In the genomic region with DNA sequence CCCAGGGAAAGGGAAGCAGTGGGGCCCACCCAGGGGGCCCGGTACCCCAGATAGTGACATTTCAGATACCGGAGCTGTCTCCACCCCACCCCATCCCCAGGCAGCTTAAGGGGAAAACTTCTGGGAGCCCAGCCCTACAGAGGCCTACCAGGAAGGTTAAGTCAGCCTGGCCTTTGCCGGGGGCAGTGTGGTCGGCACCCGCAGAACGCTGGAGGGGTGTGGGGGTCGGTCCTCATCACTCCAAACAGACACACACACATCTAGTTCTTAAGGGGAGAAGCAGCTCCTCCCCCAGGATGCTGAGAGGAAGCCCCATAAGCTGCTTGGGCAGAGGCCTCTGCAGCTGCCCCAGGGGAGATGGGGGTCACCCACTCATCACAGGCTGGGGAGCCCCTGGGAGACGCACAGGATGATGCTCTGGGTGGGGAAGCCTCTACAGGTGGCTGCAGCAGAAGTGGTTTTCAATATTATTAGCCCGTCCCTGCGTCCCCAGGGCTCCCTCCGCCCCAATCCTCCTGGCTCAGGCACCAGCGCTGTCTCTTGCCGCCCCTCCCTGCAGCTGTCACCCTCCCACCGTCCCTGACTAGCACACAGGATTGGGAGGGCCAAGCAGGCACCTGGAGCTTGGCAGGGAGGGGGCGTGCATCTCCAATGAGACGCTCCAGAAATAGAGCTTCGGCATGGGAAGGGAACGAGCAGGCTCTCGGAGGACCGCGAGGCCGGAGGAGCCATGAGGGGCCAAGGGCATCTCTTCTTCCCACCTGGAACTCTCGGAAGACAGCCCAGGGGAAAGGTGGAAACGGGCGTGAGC, we compare ENCODE assay signal across 10 cellular contexts. TPM values are rescaled to one million over a fixed set of nuclear protein-coding genes. Genes with fewer than 3 reads are reported as not detected.
A peak's percentile ranks its signal among the peaks of the same experiment; 100 is the strongest.
DNase-seq lines count a peak whose midpoint lies in the region; ATAC-seq and TF ChIP-seq lines count a peak whose summit lies in the region.
"Had no signal": no experiment of that assay in that cellular context is flagged by ENCODE, and none has a peak within 500 bp of the region (broad histone marks: within the 10 kb centered on the region; RNA-seq: fewer than 3 reads in every experiment).

No MANE protein-coding gene starts in this region.

- H3K27me3 Mint-ChIP-seq in brain: no peaks in the 10 kb centered on the region

- H3K27ac Mint-ChIP-seq in brain: peak overlapping the region in 4 of 5 experiments; percentile 13 to 88 (median 86)
- H3K27ac Mint-ChIP-seq: T-helper 1 cell treated with Interleukin-12 subunit alpha and Interleukin-12 subunit beta and Interleukin-4 antibody, amounts not matched to agents 30 μg/mL and 1 μg/mL, for 36 hours had no signal

- H3K4me3 Mint-ChIP-seq in brain: peak overlapping the region; percentile 55 to 77 (median 63)
- H3K4me3 Mint-ChIP-seq: T-helper 1 cell treated with Interleukin-12 subunit alpha and Interleukin-12 subunit beta and Interleukin-4 antibody, amounts not matched to agents 30 μg/mL and 1 μg/mL, for 36 hours had no signal

- DNase-seq in NCI-H748 (lab: John Stamatoyannopoulos, UW; ENCODE audit: unreplicated experiment): peak; percentile 28
- DNase-seq in NCI-H748 treated with DMSO at 0.1 percent for 48 hours (lab: John Stamatoyannopoulos, UW): no peak
- DNase-seq in sciatic nerve (ENCODE audit: low spot score): no peak
- DNase-seq in hepatic stellate cell (ENCODE audit: low spot score): no peak
- no peak for DNase-seq in HPDE6-E6E7 (ENCODE audit: extremely low spot score)
- no peak for DNase-seq in DMS79 (lab: John Stamatoyannopoulos, UW)
- DNase-seq: colonic mucosa had no signal

- intact Hi-C loops in sciatic nerve (cut with DNase I): no loop called here

- H3K36me3 Mint-ChIP-seq in brain: no peaks in the 10 kb centered on the region

- peaks cover 0 to 6% (median 0%) of the 10 kb centered on the region in 5 experiments for H3K9me3 Mint-ChIP-seq in brain
- H3K9me3 Mint-ChIP-seq: T-helper 1 cell treated with Interleukin-12 subunit alpha and Interleukin-12 subunit beta and Interleukin-4 antibody, amounts not matched to agents 30 μg/mL and 1 μg/mL, for 36 hours had no signal

- peaks cover 63% of the 10 kb centered on the region for H3K4me1 Mint-ChIP-seq in brain

- no peak for TF ChIP-seq CTCF in brain (conservative IDR thresholded peaks at IDR 0.05)

- peak; percentile 31 for ATAC-seq in HG03378 (IDR thresholded peaks at IDR 0.05; ENCODE audit: unreplicated experiment)
- peak; percentile 6 for ATAC-seq in sciatic nerve

RNA-seq across cellular contexts. Expression of gene ABR, which starts 1.4 kb away (rescaled TPM):
- 203 TPM for polyA plus RNA-seq in brain (ENCODE audit: insufficient read depth, low read depth, low replicate concordance)
- total RNA-seq in sciatic nerve: 110 TPM
